ENCODE assay signal across 8 cellular contexts in genomic region chr6:162898011-162898410, GRCh38.
"Had no signal": no experiment of that assay in that cellular context is flagged by ENCODE, and none has a peak within 500 bp of the region (broad histone marks: within the 10 kb centered on the region; RNA-seq: fewer than 3 reads in every experiment).

No MANE protein-coding gene starts in this region.

- DNase-seq: GDM1, GF-D8 had no signal

- H3K4me3 ChIP-seq: GM12878 had no signal

- FAIRE-seq: G401.6, GM12878, GM12891, GM12892, GM18507, GM19239 had no signal
